In the genomic region with DNA sequence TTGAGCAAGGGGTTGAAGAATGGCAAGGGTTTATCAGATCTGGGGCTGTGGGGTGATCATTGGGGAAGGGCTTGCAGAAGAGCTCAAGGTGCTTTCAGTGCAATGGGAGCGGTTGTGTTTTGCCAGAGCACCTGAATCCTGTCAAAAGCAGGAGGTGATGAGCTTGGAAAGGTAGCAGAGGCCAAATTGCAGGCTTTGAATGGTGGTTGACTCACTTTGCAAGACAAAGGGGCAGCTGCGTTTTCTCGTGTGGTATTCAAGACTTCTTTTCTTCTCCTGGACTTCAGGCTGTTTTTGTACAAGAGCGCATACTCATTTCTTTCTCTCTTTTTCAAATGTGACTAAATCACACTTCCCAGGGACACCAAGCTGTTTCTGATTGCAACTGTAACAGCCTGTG, we compare ENCODE assay signal across 27 cellular contexts. TPM values are rescaled to one million over a fixed set of nuclear protein-coding genes. Genes with fewer than 3 reads are reported as not detected.
DNase-seq lines count a peak whose midpoint lies in the region; ATAC-seq, FAIRE-seq and TF ChIP-seq lines count a peak whose summit lies in the region.
"Had no signal": no experiment of that assay in that cellular context is flagged by ENCODE, and none has a peak within 500 bp of the region (broad histone marks: within the 10 kb centered on the region; RNA-seq: fewer than 3 reads in every experiment).

No MANE protein-coding gene starts in this region.

- TF ChIP-seq CTCF in bronchial epithelial cell (IDR thresholded peaks at IDR 0.05; ENCODE audit: insufficient read depth, low read length, severe bottlenecking) (no peak), neural cell (IDR thresholded peaks at IDR 0.05; ENCODE audit: poor library complexity, severe bottlenecking) (no peak)

- no peaks in the 10 kb centered on the region for H3K9me2 ChIP-seq in neural cell (ENCODE audit: insufficient read depth, low read length)

- no peaks in the 10 kb centered on the region for H4K20me1 ChIP-seq in neural cell (ENCODE audit: insufficient read depth)

- 43% methylated on average over 4 of the region's 4 CpGs for WGBS in HUES64

- TF ChIP-seq EP300 in neural cell (conservative IDR thresholded peaks at IDR 0.05; ENCODE audit: poor library complexity, severe bottlenecking) = no peak

- no peaks in the 10 kb centered on the region for H3K9me3 ChIP-seq in HUES64 (ENCODE audit: insufficient read depth, low read depth, low read length)
- no peaks in the 10 kb centered on the region for H3K9me3 ChIP-seq in neural cell (ENCODE audit: low read length)
- H3K9me3 ChIP-seq: MG63 had no signal

- no peaks in the 10 kb centered on the region for H3K79me2 ChIP-seq in neural cell (replicated peaks; ENCODE audit: insufficient read depth, low read length)

- no peak overlapping the region for H3K4me2 ChIP-seq in neural cell (ENCODE audit: low read length)

- H2AFZ ChIP-seq in neural cell (ENCODE audit: low read depth, low read length) = no peak overlapping the region

- peaks cover 39% of the 10 kb centered on the region for H3K4me1 ChIP-seq in HUES64 (ENCODE audit: insufficient read depth, low read length)

- H3K27ac ChIP-seq in HUES64 (ENCODE audit: low read depth, low read length) = peak overlapping the region; percentile 94
- H3K27ac ChIP-seq in neural cell (ENCODE audit: low read length) = peak overlapping the region; percentile 25

- FAIRE-seq in bronchial epithelial cell (lab: Jason Lieb, UNC) = peak; percentile 13
- FAIRE-seq: GM12891, RCC 7860 had no signal

- H3K36me3 ChIP-seq in HUES64 (ENCODE audit: insufficient read depth, low read length) = peaks cover 99% of the 10 kb centered on the region
- peaks cover 52% of the 10 kb centered on the region for H3K36me3 ChIP-seq in bronchial epithelial cell (ENCODE audit: control insufficient read depth, insufficient read depth, low read length)
- H3K36me3 ChIP-seq in neural cell (ENCODE audit: insufficient read depth, low read length) = peaks cover 5% of the 10 kb centered on the region

- ATAC-seq in HG02981 (IDR thresholded peaks at IDR 0.05; ENCODE audit: unreplicated experiment) (no peak), GM21576 (IDR thresholded peaks at IDR 0.05; ENCODE audit: unreplicated experiment) (no peak)
- ATAC-seq: CD8-positive, alpha-beta T cell; left lobe of liver; natural killer cell had no signal

- H3K27me3 ChIP-seq in HUES64 (ENCODE audit: insufficient read depth, low read length) (no peaks in the 10 kb centered on the region), bronchial epithelial cell (ENCODE audit: control insufficient read depth, insufficient read depth, low read length) (no peaks in the 10 kb centered on the region), neural cell (ENCODE audit: insufficient read depth, low read depth, low read length) (no peaks in the 10 kb centered on the region)
- H3K27me3 ChIP-seq: MG63 had no signal

- no peak for TF ChIP-seq RAD21 in neural cell (conservative IDR thresholded peaks at IDR 0.05)

- H3K4me3 ChIP-seq in HUES64 (ENCODE audit: low read length) (no peak overlapping the region), bronchial epithelial cell (ENCODE audit: low read depth, low read length) (no peak overlapping the region), neural cell (ENCODE audit: low read length) (no peak overlapping the region)
- H3K4me3 ChIP-seq: MG63 had no signal

- H3F3A ChIP-seq in neural cell (ENCODE audit: insufficient read depth, low read length, poor library complexity, severe bottlenecking) = no peaks in the 10 kb centered on the region

- DNase-seq in ELF-1 (ENCODE audit: low read depth, low spot score) = peak; percentile 85
- DNase-seq in bronchial epithelial cell (ENCODE audit: low read depth) = no peak
- DNase-seq in HT-29 (ENCODE audit: low spot score) = no peak
- DNase-seq: activated CD4-positive, alpha-beta T cell treated with anti-CD3 and anti-CD28 coated beads, Interleukin-2, amount 50 U/mL, for 4 hours; activated naive CD4-positive, alpha-beta T cell; amniotic stem cell; caudate nucleus; CD8-positive, alpha-beta T cell; DMS53; foreskin fibroblast; hypothalamus; MG63; natural killer cell; NCI-H1436 treated with DMSO at 0.1 percent for 48 hours; posterior cingulate gyrus; stimulated activated CD4-positive, alpha-beta T cell treated with anti-CD3 and anti-CD28 coated beads, Interleukin-2, amount 100 ng/mL, for 24 hours; stimulated activated naive CD4-positive, alpha-beta T cell had no signal

- H3K9ac ChIP-seq in HUES64 (ENCODE audit: low read depth, low read length) = peak overlapping the region; percentile 48
- no peak overlapping the region for H3K9ac ChIP-seq in neural cell (ENCODE audit: low read length)

TF ChIP-seq in neural cell, 6 proteins besides CTCF, POLR2A, EP300 and RAD21:
- TF ChIP-seq TAF1 (IDR thresholded peaks at IDR 0.05; ENCODE audit: low read depth) = no peak
- TF ChIP-seq, protein P1, sequence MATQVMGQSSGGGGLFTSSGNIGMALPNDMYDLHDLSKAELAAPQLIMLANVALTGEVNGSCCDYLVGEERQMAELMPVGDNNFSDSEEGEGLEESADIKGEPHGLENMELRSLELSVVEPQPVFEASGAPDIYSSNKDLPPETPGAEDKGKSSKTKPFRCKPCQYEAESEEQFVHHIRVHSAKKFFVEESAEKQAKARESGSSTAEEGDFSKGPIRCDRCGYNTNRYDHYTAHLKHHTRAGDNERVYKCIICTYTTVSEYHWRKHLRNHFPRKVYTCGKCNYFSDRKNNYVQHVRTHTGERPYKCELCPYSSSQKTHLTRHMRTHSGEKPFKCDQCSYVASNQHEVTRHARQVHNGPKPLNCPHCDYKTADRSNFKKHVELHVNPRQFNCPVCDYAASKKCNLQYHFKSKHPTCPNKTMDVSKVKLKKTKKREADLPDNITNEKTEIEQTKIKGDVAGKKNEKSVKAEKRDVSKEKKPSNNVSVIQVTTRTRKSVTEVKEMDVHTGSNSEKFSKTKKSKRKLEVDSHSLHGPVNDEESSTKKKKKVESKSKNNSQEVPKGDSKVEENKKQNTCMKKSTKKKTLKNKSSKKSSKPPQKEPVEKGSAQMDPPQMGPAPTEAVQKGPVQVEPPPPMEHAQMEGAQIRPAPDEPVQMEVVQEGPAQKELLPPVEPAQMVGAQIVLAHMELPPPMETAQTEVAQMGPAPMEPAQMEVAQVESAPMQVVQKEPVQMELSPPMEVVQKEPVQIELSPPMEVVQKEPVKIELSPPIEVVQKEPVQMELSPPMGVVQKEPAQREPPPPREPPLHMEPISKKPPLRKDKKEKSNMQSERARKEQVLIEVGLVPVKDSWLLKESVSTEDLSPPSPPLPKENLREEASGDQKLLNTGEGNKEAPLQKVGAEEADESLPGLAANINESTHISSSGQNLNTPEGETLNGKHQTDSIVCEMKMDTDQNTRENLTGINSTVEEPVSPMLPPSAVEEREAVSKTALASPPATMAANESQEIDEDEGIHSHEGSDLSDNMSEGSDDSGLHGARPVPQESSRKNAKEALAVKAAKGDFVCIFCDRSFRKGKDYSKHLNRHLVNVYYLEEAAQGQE (IDR thresholded peaks at IDR 0.05; ENCODE audit: borderline replicate concordance) = no peak
- no peak for TF ChIP-seq POLR2AphosphoS5 (IDR thresholded peaks at IDR 0.05)
- no peak for TF ChIP-seq EZH2 (IDR thresholded peaks at IDR 0.05; ENCODE audit: borderline replicate concordance, insufficient read depth, low read length, poor library complexity, severe bottlenecking)
- TF ChIP-seq MXI1 (conservative IDR thresholded peaks at IDR 0.05; ENCODE audit: poor library complexity, severe bottlenecking) = no peak
- TF ChIP-seq SMC3 (conservative IDR thresholded peaks at IDR 0.05; ENCODE audit: poor library complexity) = no peak

RNA-seq across cellular contexts. Expression of a gene that starts 32.3 kb away (rescaled TPM):
- not detected for polyA plus RNA-seq in HUES64 (2013, experiment 1 of 2)
- polyA plus RNA-seq in HUES64 (2013, experiment 2 of 2) = not detected
- not detected in 2 replicates for total RNA-seq in bronchial epithelial cell
- not detected in 2 replicates for polyA plus RNA-seq in neural cell
- not detected in 2 replicates for polyA minus RNA-seq in neural cell
- total RNA-seq in HT-29 (2014; rRNA removed; shearing (Covaris generic)) = not detected in 2 replicates
- total RNA-seq: CD8-positive, alpha-beta T cell; dermis microvascular lymphatic vessel endothelial cell; epithelial cell of proximal tubule; left lobe of liver; natural killer cell; SK-MEL-5 had no signal

RNA-seq across cellular contexts. Expression of a gene that starts 50.0 kb away (rescaled TPM):
- 0.60 TPM for polyA plus RNA-seq in HUES64 (2013, experiment 1 of 2)
- polyA plus RNA-seq in HUES64 (2013, experiment 2 of 2) = 0.95 TPM
- total RNA-seq in bronchial epithelial cell = under 0.01 and 0.13 TPM in 2 replicates
- 2.5 and 3.2 TPM in 2 replicates for polyA plus RNA-seq in neural cell
- 7.5 and 10.1 TPM in 2 replicates for polyA minus RNA-seq in neural cell
- total RNA-seq in HT-29 (2014; rRNA removed; shearing (Covaris generic)) = 0.55 TPM in 1 of 2 replicates, not detected in the other

RNA-seq across cellular contexts. Expression of a gene that starts 50.2 kb away (rescaled TPM):
- polyA plus RNA-seq in HUES64 (2013, experiment 1 of 2) = 206 TPM
- 219 TPM for polyA plus RNA-seq in HUES64 (2013, experiment 2 of 2)
- total RNA-seq in bronchial epithelial cell = 178 and 216 TPM in 2 replicates
- 150 and 151 TPM in 2 replicates for polyA plus RNA-seq in neural cell
- polyA minus RNA-seq in neural cell = 126 and 131 TPM in 2 replicates
- 331 and 338 TPM in 2 replicates for total RNA-seq in HT-29 (2014; rRNA removed; shearing (Covaris generic))
